2 cellular contexts compared by ENCODE assay signal in the genomic region with DNA sequence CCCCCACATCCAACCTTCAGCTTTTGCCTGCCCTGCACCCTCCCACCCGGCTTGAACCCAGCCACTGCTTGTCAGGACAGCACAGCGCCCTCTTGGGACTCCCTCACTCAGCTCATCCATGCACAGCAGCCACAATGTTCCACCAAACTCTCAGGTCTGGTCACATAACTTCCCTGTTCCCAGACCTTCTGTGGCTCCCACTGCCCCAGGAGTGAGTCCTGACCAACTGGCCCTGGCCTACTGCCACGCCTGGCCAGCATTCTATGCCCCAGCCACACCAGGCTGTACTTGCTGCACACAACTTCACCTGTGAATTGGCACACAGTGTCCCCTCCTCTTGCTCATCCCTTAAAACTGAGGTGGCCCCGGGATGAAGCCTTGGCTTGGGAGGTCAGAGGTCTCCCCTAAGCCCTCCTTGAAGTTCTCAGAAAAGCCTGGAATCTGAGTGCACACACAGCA.
TF ChIP-seq lines count a peak whose summit lies in the region.

No MANE protein-coding gene starts in this region.

TF ChIP-seq in K562, 482 proteins besides CTCF, POLR2A, EP300 and RAD21:
- no peak for TF ChIP-seq ELK3 (CRISPR knock-in tag; IDR thresholded peaks at IDR 0.05)
- TF ChIP-seq, protein P1, sequence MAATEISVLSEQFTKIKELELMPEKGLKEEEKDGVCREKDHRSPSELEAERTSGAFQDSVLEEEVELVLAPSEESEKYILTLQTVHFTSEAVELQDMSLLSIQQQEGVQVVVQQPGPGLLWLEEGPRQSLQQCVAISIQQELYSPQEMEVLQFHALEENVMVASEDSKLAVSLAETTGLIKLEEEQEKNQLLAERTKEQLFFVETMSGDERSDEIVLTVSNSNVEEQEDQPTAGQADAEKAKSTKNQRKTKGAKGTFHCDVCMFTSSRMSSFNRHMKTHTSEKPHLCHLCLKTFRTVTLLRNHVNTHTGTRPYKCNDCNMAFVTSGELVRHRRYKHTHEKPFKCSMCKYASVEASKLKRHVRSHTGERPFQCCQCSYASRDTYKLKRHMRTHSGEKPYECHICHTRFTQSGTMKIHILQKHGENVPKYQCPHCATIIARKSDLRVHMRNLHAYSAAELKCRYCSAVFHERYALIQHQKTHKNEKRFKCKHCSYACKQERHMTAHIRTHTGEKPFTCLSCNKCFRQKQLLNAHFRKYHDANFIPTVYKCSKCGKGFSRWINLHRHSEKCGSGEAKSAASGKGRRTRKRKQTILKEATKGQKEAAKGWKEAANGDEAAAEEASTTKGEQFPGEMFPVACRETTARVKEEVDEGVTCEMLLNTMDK (IDR thresholded peaks at IDR 0.05; ENCODE audit: borderline replicate concordance, insufficient read depth, low read depth, low read length, poor library complexity, severe bottlenecking) = no peak
TF ChIP-seq in K562: peak in this region for 0.

TF ChIP-seq in neural cell, 6 proteins besides CTCF, POLR2A, EP300 and RAD21:
- TF ChIP-seq POLR2AphosphoS5 (IDR thresholded peaks at IDR 0.05) (peak; percentile 7), MXI1 (conservative IDR thresholded peaks at IDR 0.05; ENCODE audit: poor library complexity, severe bottlenecking) (no peak)
TF ChIP-seq in neural cell: peak in this region for 1.
